Comparison of ENCODE assay signal across 20 cellular contexts in genomic region chr7:46253500-46253899, GRCh38.
A peak's percentile ranks its signal among the peaks of the same experiment; 100 is the strongest.
DNase-seq lines count a peak whose midpoint lies in the region; ATAC-seq and TF ChIP-seq lines count a peak whose summit lies in the region.
"Had no signal": no experiment of that assay in that cellular context is flagged by ENCODE, and none has a peak within 500 bp of the region (broad histone marks: within the 10 kb centered on the region; RNA-seq: fewer than 3 reads in every experiment).

No MANE protein-coding gene starts in this region.

- TF ChIP-seq CTCF in PC-3 (conservative IDR thresholded peaks at IDR 0.05; ENCODE audit: low read depth, low read length) (no peak), type B pancreatic cell (conservative IDR thresholded peaks at IDR 0.05) (no peak), psoas muscle (IDR thresholded peaks at IDR 0.05) (no peak)

- H3K27me3 Mint-ChIP-seq in type B pancreatic cell: no peaks in the 10 kb centered on the region

- POLR2A ChIA-PET in PC-3 (lab: Charles Lee; ENCODE audit: unreplicated experiment): no interaction called here

- peak overlapping the region; percentile 42 for H3K4me3 Mint-ChIP-seq in type B pancreatic cell
- H3K4me3 Mint-ChIP-seq: CD14-positive monocyte had no signal

- H3K9me3 ChIP-seq in PC-3 (ENCODE audit: low read length): no peaks in the 10 kb centered on the region
- H3K9me3 ChIP-seq in psoas muscle: peaks cover 5% of the 10 kb centered on the region
- H3K9me3 ChIP-seq: Peyer's patch had no signal

- H2AFZ ChIP-seq in PC-3 (ENCODE audit: low read length): no peak overlapping the region

- H3K4me1 Mint-ChIP-seq in type B pancreatic cell (ENCODE audit: unreplicated experiment): peaks cover 4% of the 10 kb centered on the region
- H3K4me1 Mint-ChIP-seq: CD14-positive monocyte had no signal

- CTCF ChIA-PET in PC-3 (lab: Charles Lee): no interaction called here

- no TSS peak for BruUV-seq in PC-3 (replicated peaks; lab: Mats Ljungman, UMichigan)

- no peak overlapping the region for H3K27ac ChIP-seq in PC-3 (ENCODE audit: low read length)
- H3K27ac ChIP-seq in psoas muscle: no peak overlapping the region
- H3K27ac ChIP-seq: 22Rv1, Peyer's patch, SK-N-MC had no signal

- H3K36me3 Mint-ChIP-seq in type B pancreatic cell: peaks cover 9% of the 10 kb centered on the region
- H3K36me3 Mint-ChIP-seq: CD14-positive monocyte had no signal

- H3K9me3 Mint-ChIP-seq in type B pancreatic cell: peaks cover 15% of the 10 kb centered on the region

- H3K4me1 ChIP-seq in PC-3 (ENCODE audit: insufficient read depth, low read length): peaks cover 16% of the 10 kb centered on the region
- H3K4me1 ChIP-seq in psoas muscle: no peaks in the 10 kb centered on the region
- H3K4me1 ChIP-seq: Peyer's patch had no signal

- H4K20me1 ChIP-seq in PC-3 (ENCODE audit: low read length): no peaks in the 10 kb centered on the region

- no peak overlapping the region for H3K4me3 ChIP-seq in PC-3 (ENCODE audit: low read length)
- no peak overlapping the region for H3K4me3 ChIP-seq in psoas muscle
- H3K4me3 ChIP-seq: Peyer's patch, SK-N-MC had no signal

- peak overlapping the region; percentile 78 for H3K27ac Mint-ChIP-seq in type B pancreatic cell
- H3K27ac Mint-ChIP-seq: CD14-positive monocyte had no signal

- H3F3A ChIP-seq in PC-3 (ENCODE audit: low read length, unreplicated experiment): no peaks in the 10 kb centered on the region

- H3K36me3 ChIP-seq in PC-3 (ENCODE audit: low read depth, low read length) (no peaks in the 10 kb centered on the region), psoas muscle (ENCODE audit: insufficient read depth in 1 of 2, low read depth in 1 of 2) (no peaks in the 10 kb centered on the region)
- H3K36me3 ChIP-seq: Peyer's patch had no signal

- intact Hi-C loops in PC-3 (cut with micrococcal nuclease): no loop called here
- intact Hi-C loops in psoas muscle (cut with DNase I): no loop called here

- no peaks in the 10 kb centered on the region for H3K9me2 ChIP-seq in PC-3 (replicated peaks; ENCODE audit: low read length)

- 91 to 97% (median 95%) methylated on average over 1 of the region's 1 CpG for WGBS in psoas muscle, 3 donors

- no peaks in the 10 kb centered on the region for H3K79me2 ChIP-seq in PC-3 (ENCODE audit: low read length)

- ATAC-seq in PC-3 (no peak), esophagus mucosa (peak; percentile 67), GM21737 (IDR thresholded peaks at IDR 0.05; ENCODE audit: unreplicated experiment) (no peak), psoas muscle (no peak)
- ATAC-seq: HepG2 had no signal

- peak; percentile 36 for DNase-seq in SIG-M5 treated with dmso at 0.1 percent for 504 hours (lab: John Stamatoyannopoulos, UW; ENCODE audit: unreplicated experiment)
- DNase-seq in SIG-M5 (lab: John Stamatoyannopoulos, UW): no peak
- peak; percentile 54 for DNase-seq in PC-3
- DNase-seq in type B pancreatic cell (ENCODE audit: extremely low spot score, unreplicated experiment): no peak
- DNase-seq in psoas muscle: no peak
- DNase-seq in NCI-H2227 (lab: John Stamatoyannopoulos, UW; ENCODE audit: unreplicated experiment): no peak
- DNase-seq: COR-L47, DMS53, KG1, MV-4-11, NCI-H1694 treated with DMSO at 0.1 percent for 48 hours, NCI-H510A treated with DMSO at 0.1 percent for 48 hours, NCI-H82, Peyer's patch had no signal

- H3K9ac ChIP-seq in PC-3 (ENCODE audit: low read length): no peak overlapping the region

- H3K27me3 ChIP-seq in PC-3 (ENCODE audit: low read length) (no peaks in the 10 kb centered on the region), psoas muscle (ENCODE audit: insufficient read depth in 3 of 3, low read length in 2 of 3) (no peaks in the 10 kb centered on the region)
- H3K27me3 ChIP-seq: Peyer's patch had no signal

- H3K4me2 ChIP-seq in PC-3 (ENCODE audit: low read length): no peak overlapping the region

Comparison
In these comparisons a context has a peak if more than half of its experiments do, and no peak if none do; other contexts are left out.
1. DNase-seq: peak in SIG-M5 treated with dmso at 0.1 percent for 504 hours (single experiment) and PC-3 (single experiment); none in SIG-M5 (single experiment), type B pancreatic cell (single experiment), psoas muscle (0 of 2) and NCI-H2227 (single experiment).